ENCODE assay signal across 13 cellular contexts in genomic region chr2:143183804-143184463, GRCh38. TPM values are rescaled to one million over a fixed set of nuclear protein-coding genes. Genes with fewer than 3 reads are reported as not detected.
DNase-seq lines count a peak whose midpoint lies in the region; ATAC-seq and TF ChIP-seq lines count a peak whose summit lies in the region.
"Had no signal": no experiment of that assay in that cellular context is flagged by ENCODE, and none has a peak within 500 bp of the region (broad histone marks: within the 10 kb centered on the region; RNA-seq: fewer than 3 reads in every experiment).

No MANE protein-coding gene starts in this region.

- in situ Hi-C loops in HAP-1 (cut with MboI; ENCODE audit: low sequenced_read_pairs) = no loop called here

- intact Hi-C loops in CD4-positive, alpha-beta memory T cell (cut with micrococcal nuclease) = no loop called here

- DNase-seq in GM03348 (ENCODE audit: low spot score) = no peak
- DNase-seq in ecto neural progenitor cell (ENCODE audit: low spot score) = no peak
- DNase-seq in HAP-1 (ENCODE audit: low spot score in 2 of 2) = no peak
- DNase-seq in CD4-positive, alpha-beta memory T cell = no peak
- DNase-seq: KBM-7; mesendoderm; posterior cingulate gyrus; stimulated activated CD4-positive, alpha-beta T cell treated with anti-CD3 and anti-CD28 coated beads, Interleukin-4, amount 100 ng/mL, for 24 hours had no signal

- TF ChIP-seq POLR2A in GM18505 (IDR thresholded peaks at IDR 0.05; ENCODE audit: borderline replicate concordance, extremely low read depth, insufficient read depth, insufficient read length) = no peak

- POLR2A ChIA-PET in CD4-positive, alpha-beta memory T cell (lab: Charles Lee; ENCODE audit: partially characterized antibody) = interaction anchor here (1.1 to 1.6 kb wide), 2 partner anchors 9 to 56 kb away, joined by 3 to 5 read pairs; no protein-coding TSS in a partner anchor

- ATAC-seq in GM18505 (IDR thresholded peaks at IDR 0.05; ENCODE audit: unreplicated experiment) (peak; percentile 90), GM19395 (IDR thresholded peaks at IDR 0.05; ENCODE audit: unreplicated experiment) (peak; percentile 92), HG02884 (IDR thresholded peaks at IDR 0.05; ENCODE audit: unreplicated experiment) (peak; percentile 81)
- peak; percentile 77 for ATAC-seq in activated T-helper 17 cell treated with anti-CD3 and anti-CD28 coated beads, Interleukin-2, amount 50 U/mL, for 72 hours (replicated peaks)

- H3K4me1 ChIP-seq in HAP-1 = peaks cover 9% of the 10 kb centered on the region
- peaks cover 60% of the 10 kb centered on the region for H3K4me1 ChIP-seq in CD4-positive, alpha-beta memory T cell (ENCODE audit: insufficient read depth, low read length)

- no peak overlapping the region for H3K27ac Mint-ChIP-seq in activated T-helper 17 cell treated with anti-CD3 and anti-CD28 coated beads, Interleukin-2, amount 50 U/mL, for 72 hours
- H3K27ac Mint-ChIP-seq in CD4-positive, alpha-beta memory T cell = peak overlapping the region in 3 of 7 donors; percentile 0 to 81 (median 18)
- H3K27ac Mint-ChIP-seq: activated naive CD8-positive, alpha-beta T cell had no signal

- H3K9me3 ChIP-seq in HAP-1 = peaks cover 3% of the 10 kb centered on the region; the same call in 1 of the 2 replicates
- H3K9me3 ChIP-seq in CD4-positive, alpha-beta memory T cell (ENCODE audit: control insufficient read depth in 1 of 2, low read length in 2 of 2) = no peaks in the 10 kb centered on the region

- H3K4me1 Mint-ChIP-seq in activated T-helper 17 cell treated with anti-CD3 and anti-CD28 coated beads, Interleukin-2, amount 50 U/mL, for 72 hours = peaks cover 32% of the 10 kb centered on the region
- peaks cover 56 to 77% (median 64%) of the 10 kb centered on the region in 4 donors for H3K4me1 Mint-ChIP-seq in CD4-positive, alpha-beta memory T cell

- H3K36me3 Mint-ChIP-seq in activated T-helper 17 cell treated with anti-CD3 and anti-CD28 coated beads, Interleukin-2, amount 50 U/mL, for 72 hours (ENCODE audit: low read depth) = peaks cover 16% of the 10 kb centered on the region
- peaks cover 50 to 60% of the 10 kb centered on the region in 2 donors for H3K36me3 Mint-ChIP-seq in CD4-positive, alpha-beta memory T cell

- H3K27me3 Mint-ChIP-seq in activated T-helper 17 cell treated with anti-CD3 and anti-CD28 coated beads, Interleukin-2, amount 50 U/mL, for 72 hours = no peaks in the 10 kb centered on the region
- H3K27me3 Mint-ChIP-seq in CD4-positive, alpha-beta memory T cell = no peaks in the 10 kb centered on the region
- H3K27me3 Mint-ChIP-seq: activated naive CD8-positive, alpha-beta T cell had no signal

- no peak overlapping the region for H3K4me3 ChIP-seq in HAP-1
- no peak overlapping the region for H3K4me3 ChIP-seq in CD4-positive, alpha-beta memory T cell (ENCODE audit: low read length in 2 of 2)

- CTCF ChIA-PET in CD4-positive, alpha-beta memory T cell (lab: Charles Lee; ENCODE audit: partially characterized antibody) = interaction anchor here (0.9 to 1.8 kb wide), 8 partner anchors 21 to 100 kb away, joined by 3 to 9 read pairs (median 4); no protein-coding TSS in a partner anchor

- H3K27ac ChIP-seq in CD4-positive, alpha-beta memory T cell (ENCODE audit: low read depth, low read length) = no peak overlapping the region

- 0 out of 2 replicates have a peak, but pooled peaks cover 2% of the 10 kb centered on the region for H3K27me3 ChIP-seq in HAP-1 (ENCODE audit: low read depth)
- no peaks in the 10 kb centered on the region for H3K27me3 ChIP-seq in CD4-positive, alpha-beta memory T cell (ENCODE audit: insufficient read depth, low read length)

- peak overlapping the region; percentile 28 for H3K4me3 Mint-ChIP-seq in activated T-helper 17 cell treated with anti-CD3 and anti-CD28 coated beads, Interleukin-2, amount 50 U/mL, for 72 hours
- peak overlapping the region in 4 of 8 donors; percentile 6 to 53 (median 42) for H3K4me3 Mint-ChIP-seq in CD4-positive, alpha-beta memory T cell
- H3K4me3 Mint-ChIP-seq: activated naive CD8-positive, alpha-beta T cell had no signal

- no peaks in the 10 kb centered on the region for H3K9me3 Mint-ChIP-seq in activated T-helper 17 cell treated with anti-CD3 and anti-CD28 coated beads, Interleukin-2, amount 50 U/mL, for 72 hours
- peaks cover 0 to 13% (median 7%) of the 10 kb centered on the region in 8 donors for H3K9me3 Mint-ChIP-seq in CD4-positive, alpha-beta memory T cell

- no peaks in the 10 kb centered on the region for H3K36me3 ChIP-seq in HAP-1 (replicated peaks)
- no peaks in the 10 kb centered on the region for H3K36me3 ChIP-seq in CD4-positive, alpha-beta memory T cell (ENCODE audit: insufficient read depth, low read length)

RNA-seq across cellular contexts. Expression of gene ARHGAP15, which starts 54.7 kb away (rescaled TPM):
- 10 to 100 TPM; 93.3 to 98.3 TPM for total RNA-seq in activated T-helper 17 cell treated with anti-CD3 and anti-CD28 coated beads, Interleukin-2, amount 50 U/mL, for 72 hours
- total RNA-seq in CD4-positive, alpha-beta memory T cell = 100 to 1,000 TPM; 218 to 225 TPM
- 100 to 1,000 TPM; 506 to 524 TPM for polyA plus RNA-seq in CD4-positive, alpha-beta memory T cell
